In genomic region chr10:1048732-1049424, GRCh38 we compare ENCODE assay signal across 1 cellular context.
TF ChIP-seq lines count a peak whose summit lies in the region.

Gene IDI1 (minus strand): TSS chr10:1049119. CDS start chr10:1049003, 116 bp downstream.

TF ChIP-seq in K562, 482 proteins besides CTCF, POLR2A, EP300 and RAD21 (continued from another document and continues in another):
- TF ChIP-seq FOXO4 (CRISPR knock-in tag; IDR thresholded peaks at IDR 0.05): no peak
- TF ChIP-seq MXI1 (IDR thresholded peaks at IDR 0.05; ENCODE audit: low read depth, low read length): no peak
- peak; percentile 98 for TF ChIP-seq POLR2G (IDR thresholded peaks at IDR 0.05; ENCODE audit: low read depth, low read length)
- no peak for TF ChIP-seq SMAD1 (IDR thresholded peaks at IDR 0.05; ENCODE audit: low read depth, low read length, partially characterized antibody)
- TF ChIP-seq MTA3 (IDR thresholded peaks at IDR 0.05; ENCODE audit: borderline replicate concordance): peak; percentile 97
- 0 out of 2 replicates have a peak, but pooled peaks have one; percentile 19 for TF ChIP-seq GTF2E2 (tag; IDR thresholded peaks at IDR 0.05)
- TF ChIP-seq E2F1 (CRISPR knock-in tag; IDR thresholded peaks at IDR 0.05): no peak
- no peak for TF ChIP-seq ZBTB43 (CRISPR knock-in tag; IDR thresholded peaks at IDR 0.05)
- TF ChIP-seq RHOXF2B (CRISPR knock-in tag; conservative IDR thresholded peaks at IDR 0.05): no peak
- no peak for TF ChIP-seq NELFE (IDR thresholded peaks at IDR 0.05; ENCODE audit: insufficient read depth, insufficient read length)
- TF ChIP-seq CHAMP1 (IDR thresholded peaks at IDR 0.05): no peak
- peak; percentile 31 for TF ChIP-seq RBBP5 (IDR thresholded peaks at IDR 0.05; ENCODE audit: borderline replicate concordance, insufficient read depth, low read length, poor library complexity, severe bottlenecking)
- no peak for TF ChIP-seq IRF9 (tag; IDR thresholded peaks at IDR 0.05)
- no peak for TF ChIP-seq ZBTB5 (IDR thresholded peaks at IDR 0.05)
- peak; percentile 10; the same call in 1 of the 2 replicates for TF ChIP-seq ETS1 (conservative IDR thresholded peaks at IDR 0.05; ENCODE audit: control insufficient read depth, low read depth, low read length)
- no peak for TF ChIP-seq ZNF347 (CRISPR knock-in tag; IDR thresholded peaks at IDR 0.05; ENCODE audit: low read depth)
- TF ChIP-seq U2AF2 (optimal IDR thresholded peaks at IDR 0.05; ENCODE audit: low read depth, low read length): no peak
- 0 out of 2 replicates have a peak, but pooled peaks have one; percentile 68 for TF ChIP-seq RNF2 (IDR thresholded peaks at IDR 0.05)
- no peak for TF ChIP-seq POLR3A (IDR thresholded peaks at IDR 0.05; ENCODE audit: borderline replicate concordance, extremely low read depth, insufficient read depth, insufficient read length)
- no peak for TF ChIP-seq ZNF121 (CRISPR knock-in tag; conservative IDR thresholded peaks at IDR 0.05)
- TF ChIP-seq HCFC1 (IDR thresholded peaks at IDR 0.05; ENCODE audit: low read depth, low read length): peak; percentile 31
- TF ChIP-seq ZSCAN29 (IDR thresholded peaks at IDR 0.05): no peak
- TF ChIP-seq MED1 (CRISPR knock-in tag; IDR thresholded peaks at IDR 0.05; ENCODE audit: borderline replicate concordance): no peak
- no peak for TF ChIP-seq CC2D1A (IDR thresholded peaks at IDR 0.05)
- TF ChIP-seq RREB1 (CRISPR knock-in tag; IDR thresholded peaks at IDR 0.05): no peak
- TF ChIP-seq CREB3 (tag; conservative IDR thresholded peaks at IDR 0.05; ENCODE audit: low read depth): no peak
- no peak for TF ChIP-seq ZNF507 (tag; conservative IDR thresholded peaks at IDR 0.05)
- peak; percentile 94 for TF ChIP-seq MBD2 (IDR thresholded peaks at IDR 0.05; ENCODE audit: borderline replicate concordance, low read depth)
- peak; percentile 65 for TF ChIP-seq EGR1 (conservative IDR thresholded peaks at IDR 0.05)
- TF ChIP-seq CAMTA2 (CRISPR knock-in tag; conservative IDR thresholded peaks at IDR 0.05): no peak
- TF ChIP-seq SP2 (IDR thresholded peaks at IDR 0.05; ENCODE audit: extremely low read depth, low read depth, low read length, poor library complexity, severe bottlenecking): peak; percentile 42
- no peak for TF ChIP-seq ZNF12 (CRISPR knock-in tag; IDR thresholded peaks at IDR 0.05)
- TF ChIP-seq SP1 (CRISPR knock-in tag; IDR thresholded peaks at IDR 0.05): peak; percentile 92
- no peak for TF ChIP-seq GABPB2 (CRISPR knock-in tag; conservative IDR thresholded peaks at IDR 0.05)
- TF ChIP-seq SMARCA4 (IDR thresholded peaks at IDR 0.05): no peak
